ENCODE assay signal across 6 cellular contexts in genomic region chr1:42815938-42816599, GRCh38. TPM values are rescaled to one million over a fixed set of nuclear protein-coding genes. Genes with fewer than 3 reads are reported as not detected.
DNase-seq lines count a peak whose midpoint lies in the region; ATAC-seq, FAIRE-seq and TF ChIP-seq lines count a peak whose summit lies in the region.

No MANE protein-coding gene starts in this region.

- peak overlapping the region; percentile 94 for H3K4me2 ChIP-seq in DND-41 (ENCODE audit: insufficient read depth, low read length)

- H3K36me3 ChIP-seq in DND-41 (ENCODE audit: insufficient read depth, low read length) (no peaks in the 10 kb centered on the region; the same call in 1 of the 2 replicates), psoas muscle (ENCODE audit: insufficient read depth in 1 of 2, low read depth in 1 of 2) (peaks cover 0 to 11% of the 10 kb centered on the region in 2 donors)

- H3K79me2 ChIP-seq in DND-41 (ENCODE audit: insufficient read depth, low read length): 0 out of 2 replicates have a peak, but pooled peaks cover 6% of the 10 kb centered on the region

- 0 out of 3 replicates have a peak, but pooled peaks have one; percentile 1 for ATAC-seq in DND-41 (ENCODE audit: insufficient read depth, low read depth)
- no peak for ATAC-seq in psoas muscle

- no peaks in the 10 kb centered on the region for H3K27me3 ChIP-seq in DND-41 (ENCODE audit: insufficient read depth, low read length, poor library complexity)
- no peaks in the 10 kb centered on the region for H3K27me3 ChIP-seq in psoas muscle (ENCODE audit: insufficient read depth in 3 of 3, low read length in 2 of 3)

- TF ChIP-seq POLR2A in NB4 (IDR thresholded peaks at IDR 0.05; ENCODE audit: extremely low read depth, insufficient read length): no peak

- WGBS in psoas muscle, 3 donors: 30 to 43% (median 31%) methylated on average over 7 of the region's 7 CpGs

- TF ChIP-seq CTCF in DND-41 (IDR thresholded peaks at IDR 0.05; ENCODE audit: borderline replicate concordance, extremely low read depth, low read length, poor library complexity, severe bottlenecking) (no peak), NB4 (IDR thresholded peaks at IDR 0.05; ENCODE audit: low read depth, low read length) (no peak), coronary artery (IDR thresholded peaks at IDR 0.05) (no peak), psoas muscle (IDR thresholded peaks at IDR 0.05) (no peak)

- H3K9me3 ChIP-seq in DND-41 (ENCODE audit: insufficient read depth, low read length, severe bottlenecking) (no peaks in the 10 kb centered on the region), psoas muscle (no peaks in the 10 kb centered on the region)

- DNase-seq in DND-41: peak; percentile 12
- DNase-seq in NB4 (ENCODE audit: low read depth): peak; percentile 34
- no peak for DNase-seq in coronary artery (ENCODE audit: low spot score)
- no peak for DNase-seq in psoas muscle
- no peak for DNase-seq in GM19239 (ENCODE audit: insufficient read length, low spot score)
- DNase-seq in NCI-H526 treated with DMSO at 0.1 percent for 48 hours (lab: John Stamatoyannopoulos, UW): no peak

- intact Hi-C loops in psoas muscle (cut with DNase I): loop anchor here (2.0 to 5.0 kb wide), 2 partner anchors 49 kb away; partner anchors contain the start of genes C1orf50 (in 2 of the 2) and P3H1 (in 2 of the 2)

- FAIRE-seq in GM19239 (lab: Jason Lieb, UNC): no peak

- H4K20me1 ChIP-seq in DND-41 (ENCODE audit: insufficient read depth, low read length): no peaks in the 10 kb centered on the region

- H3K4me1 ChIP-seq in DND-41 (ENCODE audit: insufficient read depth, low read length): peaks cover 24% of the 10 kb centered on the region
- peaks cover 19% of the 10 kb centered on the region for H3K4me1 ChIP-seq in psoas muscle

- H3K27ac ChIP-seq in DND-41 (ENCODE audit: low read length) (peak overlapping the region; percentile 99), coronary artery (peak overlapping the region; percentile 95 to 97), psoas muscle (peak overlapping the region; percentile 97)

- peak overlapping the region; percentile 90 for H2AFZ ChIP-seq in DND-41 (ENCODE audit: low read depth, low read length)

- H3K9ac ChIP-seq in DND-41 (ENCODE audit: low read depth, low read length): peak overlapping the region; percentile 93

- peak overlapping the region; percentile 55 to 94 for H3K4me3 ChIP-seq in DND-41 (ENCODE audit: low read depth in 1 of 2, low read length in 2 of 2)
- peak overlapping the region; percentile 74 for H3K4me3 ChIP-seq in NB4 (ENCODE audit: low read depth, low read length)
- peak overlapping the region; percentile 80 for H3K4me3 ChIP-seq in coronary artery
- peak overlapping the region; percentile 78 for H3K4me3 ChIP-seq in psoas muscle

RNA-seq across cellular contexts. Expression of gene ERMAP, which starts 0.9 kb away (rescaled TPM):
- 1 to 10 TPM; 1.8 to 3.7 (median 2.6) TPM for total RNA-seq in psoas muscle
- polyA plus RNA-seq in psoas muscle: 1 to 10 TPM; 1.4 to 2.0 (median 1.9) TPM

RNA-seq across cellular contexts. Expression of gene SVBP, which starts 1.1 kb away (rescaled TPM):
- total RNA-seq in psoas muscle: 10 to 100 TPM; 11.7 to 18.4 (median 16.9) TPM
- 10 to 100 TPM; 20.5 to 58.2 (median 27.2) TPM for polyA plus RNA-seq in psoas muscle

RNA-seq across cellular contexts. Expression of gene ZNF691, which starts 30.3 kb away (rescaled TPM):
- 1 to 10 TPM; 4.8 to 8.0 (median 6.4) TPM for total RNA-seq in psoas muscle
- polyA plus RNA-seq in psoas muscle: 10 to 100 TPM in 1 of 3 donors, 1 to 10 TPM in 2; 6.7 to 10.8 (median 7.4) TPM

RNA-seq across cellular contexts. Expression of gene TMEM269, which starts 31.3 kb away (rescaled TPM):
- under 1 TPM; 0.15 to 0.89 (median 0.30) TPM for total RNA-seq in psoas muscle
- under 1 TPM; 0.05 to 0.07 (median 0.06) TPM for polyA plus RNA-seq in psoas muscle

RNA-seq across cellular contexts. Expression of gene C1orf50, which starts 49.0 kb away (rescaled TPM):
- 10 to 100 TPM in 1 of 4 donors, 1 to 10 TPM in 3; 7.5 to 10.2 (median 8.7) TPM for total RNA-seq in psoas muscle
- 1 to 10 TPM; 2.5 to 6.2 (median 4.2) TPM for polyA plus RNA-seq in psoas muscle

Comparison
In these comparisons a context has a peak if more than half of its experiments do, and no peak if none do; other contexts are left out.
1. DNase-seq: peak in DND-41 (single experiment) and NB4 (single experiment); none in coronary artery (single experiment), psoas muscle (0 of 2), GM19239 (single experiment) and NCI-H526 treated with DMSO at 0.1 percent for 48 hours (single experiment).
2. Peak in every context shown above with its lines, with median percentiles within 50 percentile points of each other: H3K27ac ChIP-seq and H3K4me3 ChIP-seq.